ENCODE assay signal across 24 cellular contexts in the genomic region with DNA sequence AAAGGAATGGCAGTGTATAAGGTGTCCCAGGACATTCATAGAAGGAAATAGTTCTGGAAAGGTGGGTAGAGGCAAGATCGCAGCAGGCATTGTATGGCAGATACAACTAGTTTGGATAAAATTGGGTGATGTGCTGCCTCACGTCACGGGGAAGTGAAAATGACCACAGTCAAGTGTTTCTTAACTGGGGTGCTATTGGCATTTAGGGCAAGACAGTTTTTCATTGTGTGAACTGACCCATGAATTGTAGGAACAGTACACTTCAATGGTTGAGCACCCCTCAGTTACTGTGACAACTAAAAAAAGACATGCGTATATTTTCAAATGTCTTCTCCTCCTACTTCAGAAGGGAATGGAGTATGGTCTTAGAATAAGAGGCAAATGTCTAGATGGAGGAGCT.
"Had no signal": no experiment of that assay in that cellular context is flagged by ENCODE, and none has a peak within 500 bp of the region (broad histone marks: within the 10 kb centered on the region; RNA-seq: fewer than 3 reads in every experiment).

No MANE protein-coding gene starts in this region.

- H3K4me3 ChIP-seq: lung, sigmoid colon, spleen had no signal

- H3K36me3 ChIP-seq: brain microvascular endothelial cell, sigmoid colon, spleen had no signal

- H3K4me3 Mint-ChIP-seq: endodermal cell, mesothelial cell of epicardium, nephron progenitor cell had no signal

- DNase-seq: activated CD8-positive, alpha-beta memory T cell treated with anti-CD3 and anti-CD28 coated beads for 24 hours; activated CD8-positive, alpha-beta memory T cell treated with anti-CD3 and anti-CD28 coated beads, Interleukin-2, amount 50 U/mL, for 48 hours; activated effector memory CD4-positive, alpha-beta T cell treated with Interleukin-2 at 50 U/mL for 16 hours; activated naive CD4-positive, alpha-beta T cell treated with anti-CD3 and anti-CD28 coated beads, Interleukin-2, amount 50 U/mL, for 16 hours; activated T-cell treated with anti-CD3 and anti-CD28 coated beads, Interleukin-2, amount 50 U/mL, for 48 hours; aorta; brain microvascular endothelial cell; central memory CD4-positive, alpha-beta T cell; endodermal cell; foreskin melanocyte; head of caudate nucleus; kidney; nephron progenitor cell; nucleus accumbens; posterior cingulate gyrus; sigmoid colon; spleen; stimulated activated CD4-positive, alpha-beta T cell treated with anti-CD3 and anti-CD28 coated beads, Interleukin-4, amount 100 ng/mL, for 4 hours; stimulated activated naive CD4-positive, alpha-beta T cell had no signal

- H3K9me3 Mint-ChIP-seq: endodermal cell, mesothelial cell of epicardium, nephron progenitor cell had no signal

- H3K27ac ChIP-seq: brain microvascular endothelial cell, epithelial cell of prostate, sigmoid colon, spleen had no signal

- H3K4me1 Mint-ChIP-seq: endodermal cell had no signal

- ATAC-seq: activated CD4-positive, CD25-positive, alpha-beta regulatory T cell treated with anti-CD3 and anti-CD28 coated beads, Interleukin-2, amount 50 U/mL, for 24 hours; left lobe of liver had no signal

- H3K27ac Mint-ChIP-seq: endodermal cell, mesothelial cell of epicardium, nephron progenitor cell had no signal

- H3K36me3 Mint-ChIP-seq: mesothelial cell of epicardium had no signal

- H3K9me3 ChIP-seq: sigmoid colon, spleen had no signal
